In the genomic region with DNA sequence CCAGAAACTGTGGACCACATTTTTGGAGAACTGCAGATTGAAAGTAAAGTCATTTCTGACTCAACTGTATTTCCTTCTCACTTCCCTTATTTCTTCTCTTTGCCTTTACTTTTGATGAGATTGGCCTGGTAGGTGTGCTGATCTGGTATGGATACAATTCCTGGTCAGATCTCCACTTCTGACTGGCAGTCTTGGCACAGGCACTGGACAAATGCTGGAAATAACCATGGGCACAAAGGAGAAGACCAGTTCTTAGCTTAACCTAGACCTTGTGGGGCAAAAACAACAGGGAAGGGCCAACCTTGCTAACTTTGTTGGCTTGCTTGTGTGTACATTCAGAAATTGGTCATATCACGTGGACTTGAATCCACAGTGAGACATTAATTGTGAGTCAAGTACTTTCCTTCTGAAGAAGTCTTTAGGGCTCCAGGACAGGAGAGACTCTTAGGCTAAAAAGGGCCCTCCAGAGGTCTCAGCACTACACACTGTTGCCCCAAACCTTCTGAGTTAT, we compare ENCODE assay signal across 9 cellular contexts.
DNase-seq lines count a peak whose midpoint lies in the region; ATAC-seq and TF ChIP-seq lines count a peak whose summit lies in the region.
"Had no signal": no experiment of that assay in that cellular context is flagged by ENCODE, and none has a peak within 500 bp of the region (broad histone marks: within the 10 kb centered on the region; RNA-seq: fewer than 3 reads in every experiment).

No MANE protein-coding gene starts in this region.

- POLR2A ChIA-PET in PC-3 (lab: Charles Lee; ENCODE audit: unreplicated experiment), result no interaction called here

- CTCF ChIA-PET in PC-3 (lab: Charles Lee), result no interaction called here

- DNase-seq in PC-3 (peak; percentile 82), foreskin keratinocyte (peak in 1 of 2 donors; percentile 73), anterior cingulate cortex (lab: John Stamatoyannopoulos, UW) (no peak), ecto neural progenitor cell (ENCODE audit: low spot score) (no peak), hepatic stellate cell (ENCODE audit: low spot score) (no peak), ovary (no peak)
- DNase-seq: CD4-positive, alpha-beta memory T cell had no signal

- ATAC-seq in GM18868 (IDR thresholded peaks at IDR 0.05; ENCODE audit: unreplicated experiment) (peak; percentile 64), PC-3 (peak; percentile 84), foreskin keratinocyte (peak; percentile 86)

- H3K27me3 ChIP-seq in ACC112 (ENCODE audit: insufficient read depth, low read length) (no peaks in the 10 kb centered on the region), PC-3 (ENCODE audit: low read length) (no peaks in the 10 kb centered on the region), foreskin keratinocyte (no peaks in the 10 kb centered on the region), ovary (no peaks in the 10 kb centered on the region)

- H3K27ac ChIP-seq in ACC112 (ENCODE audit: low read depth, low read length), result peak overlapping the region; percentile 22; the same call in 1 of the 2 replicates
- peak overlapping the region; percentile 95 for H3K27ac ChIP-seq in PC-3 (ENCODE audit: low read length)
- H3K27ac ChIP-seq in foreskin keratinocyte, result peak overlapping the region; percentile 59
- H3K27ac ChIP-seq in ovary, result no peak overlapping the region

- H3K79me2 ChIP-seq in ACC112 (ENCODE audit: control insufficient read depth, insufficient read depth, low read length, unreplicated experiment), result peaks cover 12% of the 10 kb centered on the region
- H3K79me2 ChIP-seq in PC-3 (ENCODE audit: low read length), result peaks cover 71% of the 10 kb centered on the region

- H3K4me3 ChIP-seq in ACC112 (ENCODE audit: low read depth, low read length) (no peak overlapping the region), PC-3 (ENCODE audit: low read length) (no peak overlapping the region), ovary (no peak overlapping the region)

- H3K9ac ChIP-seq in PC-3 (ENCODE audit: low read length), result 0 out of 2 replicates have a peak overlapping the region, but pooled peaks have one; percentile 42

- WGBS in ovary, 3 donors, result 75 to 82% (median 80%) methylated on average over 1 of the region's 1 CpG

- TF ChIP-seq EP300 in ovary (IDR thresholded peaks at IDR 0.05), result no peak

- H3K9me3 ChIP-seq in PC-3 (ENCODE audit: low read length) (no peaks in the 10 kb centered on the region), ovary (no peaks in the 10 kb centered on the region)

- H2AFZ ChIP-seq in ACC112 (ENCODE audit: low read length, unreplicated experiment) (no peak overlapping the region), PC-3 (ENCODE audit: low read length) (no peak overlapping the region)

- H4K20me1 ChIP-seq in PC-3 (ENCODE audit: low read length), result no peaks in the 10 kb centered on the region

- H3K4me1 ChIP-seq in ACC112 (ENCODE audit: control insufficient read depth, insufficient read depth, low read length, unreplicated experiment), result peaks cover 23% of the 10 kb centered on the region
- H3K4me1 ChIP-seq in PC-3 (ENCODE audit: insufficient read depth, low read length), result peaks cover 37% of the 10 kb centered on the region
- H3K4me1 ChIP-seq in foreskin keratinocyte, result peaks cover 22% of the 10 kb centered on the region
- H3K4me1 ChIP-seq in ovary (ENCODE audit: insufficient read depth), result peaks cover 19% of the 10 kb centered on the region

- no peaks in the 10 kb centered on the region for H3K36me3 ChIP-seq in ACC112 (ENCODE audit: insufficient read depth, low read length)
- peaks cover 2% of the 10 kb centered on the region; the same call in 1 of the 2 replicates for H3K36me3 ChIP-seq in PC-3 (ENCODE audit: low read depth, low read length)
- no peaks in the 10 kb centered on the region for H3K36me3 ChIP-seq in ovary

- peak overlapping the region; percentile 62 for H3K4me2 ChIP-seq in PC-3 (ENCODE audit: low read length)

- intact Hi-C loops in PC-3 (cut with micrococcal nuclease) (loop anchor here (10.0 kb wide), 1 partner anchor 45 kb away; no protein-coding TSS in a partner anchor), ovary (cut with DNase I) (loop anchor here in 1 of 4 donors (10.0 kb wide), 1 partner anchor 55 kb away; no protein-coding TSS in a partner anchor)

- no peaks in the 10 kb centered on the region for H3K9me2 ChIP-seq in PC-3 (replicated peaks; ENCODE audit: low read length)

- TF ChIP-seq CTCF in PC-3 (conservative IDR thresholded peaks at IDR 0.05; ENCODE audit: low read depth, low read length) (no peak), foreskin keratinocyte (conservative IDR thresholded peaks at IDR 0.05) (peak; percentile 54), ovary (IDR thresholded peaks at IDR 0.05) (no peak)

- H3F3A ChIP-seq in PC-3 (ENCODE audit: low read length, unreplicated experiment), result peaks cover 6% of the 10 kb centered on the region

- BruUV-seq in PC-3 (replicated peaks; lab: Mats Ljungman, UMichigan), result no TSS peak

- no peak for TF ChIP-seq POLR2A in ovary (IDR thresholded peaks at IDR 0.05)

Comparison
In these comparisons a context has a peak if more than half of its experiments do, and no peak if none do; other contexts are left out.
1. H3K27ac ChIP-seq: peak in ACC112 (single experiment), PC-3 (single experiment) and foreskin keratinocyte (single experiment); none in ovary (0 of 2).
2. Peak in every context shown above with its lines, with median percentiles within 50 percentile points of each other: ATAC-seq.